In the genomic region with DNA sequence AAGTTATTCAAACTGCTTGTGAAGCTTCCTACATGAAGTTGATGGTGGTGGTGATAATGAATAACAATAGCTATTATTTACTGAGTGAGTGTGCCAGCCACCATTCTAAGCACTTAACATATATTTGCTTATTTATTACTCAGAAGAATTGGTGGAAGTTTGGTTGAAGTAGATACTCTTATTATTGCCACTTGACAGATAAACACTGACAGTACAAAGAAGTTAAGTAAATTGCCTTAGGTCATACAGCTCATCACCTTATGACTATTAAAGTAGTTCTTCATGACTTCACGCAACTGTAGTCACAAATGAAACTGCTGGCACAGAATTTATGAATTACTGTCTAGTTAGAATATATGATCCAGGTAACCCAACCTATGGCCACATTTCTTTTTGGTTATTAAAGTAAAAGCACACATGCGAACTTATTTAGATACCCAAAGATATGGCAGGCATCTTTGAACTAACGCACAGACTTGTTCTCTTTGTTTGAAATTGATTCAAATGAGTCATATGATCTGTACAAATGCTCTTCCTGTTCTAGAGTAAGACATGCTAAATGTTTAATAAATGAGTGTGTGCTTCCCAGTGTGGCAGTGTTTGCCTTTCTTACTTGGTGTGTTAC, we compare ENCODE assay signal across 1 cellular context.
TF ChIP-seq lines count a peak whose summit lies in the region.

No MANE protein-coding gene starts in this region.

TF ChIP-seq in A549, 52 proteins besides CTCF, POLR2A, EP300 and RAD21 (continued from another document):
- TF ChIP-seq HOXB13 (CRISPR knock-in tag; IDR thresholded peaks at IDR 0.05; ENCODE audit: low read depth), result no peak
- TF ChIP-seq RFX5 (IDR thresholded peaks at IDR 0.05), result no peak
- TF ChIP-seq HDAC2 (IDR thresholded peaks at IDR 0.05), result no peak
- no peak for TF ChIP-seq RARB (CRISPR knock-in tag; IDR thresholded peaks at IDR 0.05)
- 0 out of 4 replicates have a peak, but pooled peaks of 1 of the 2 experiments have one; percentile 38 for TF ChIP-seq CEBPB (IDR thresholded peaks at IDR 0.05)
- TF ChIP-seq, protein P1, sequence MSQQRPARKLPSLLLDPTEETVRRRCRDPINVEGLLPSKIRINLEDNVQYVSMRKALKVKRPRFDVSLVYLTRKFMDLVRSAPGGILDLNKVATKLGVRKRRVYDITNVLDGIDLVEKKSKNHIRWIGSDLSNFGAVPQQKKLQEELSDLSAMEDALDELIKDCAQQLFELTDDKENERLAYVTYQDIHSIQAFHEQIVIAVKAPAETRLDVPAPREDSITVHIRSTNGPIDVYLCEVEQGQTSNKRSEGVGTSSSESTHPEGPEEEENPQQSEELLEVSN (IDR thresholded peaks at IDR 0.05; ENCODE audit: borderline replicate concordance, low read depth), result no peak
- TF ChIP-seq, protein P2, sequence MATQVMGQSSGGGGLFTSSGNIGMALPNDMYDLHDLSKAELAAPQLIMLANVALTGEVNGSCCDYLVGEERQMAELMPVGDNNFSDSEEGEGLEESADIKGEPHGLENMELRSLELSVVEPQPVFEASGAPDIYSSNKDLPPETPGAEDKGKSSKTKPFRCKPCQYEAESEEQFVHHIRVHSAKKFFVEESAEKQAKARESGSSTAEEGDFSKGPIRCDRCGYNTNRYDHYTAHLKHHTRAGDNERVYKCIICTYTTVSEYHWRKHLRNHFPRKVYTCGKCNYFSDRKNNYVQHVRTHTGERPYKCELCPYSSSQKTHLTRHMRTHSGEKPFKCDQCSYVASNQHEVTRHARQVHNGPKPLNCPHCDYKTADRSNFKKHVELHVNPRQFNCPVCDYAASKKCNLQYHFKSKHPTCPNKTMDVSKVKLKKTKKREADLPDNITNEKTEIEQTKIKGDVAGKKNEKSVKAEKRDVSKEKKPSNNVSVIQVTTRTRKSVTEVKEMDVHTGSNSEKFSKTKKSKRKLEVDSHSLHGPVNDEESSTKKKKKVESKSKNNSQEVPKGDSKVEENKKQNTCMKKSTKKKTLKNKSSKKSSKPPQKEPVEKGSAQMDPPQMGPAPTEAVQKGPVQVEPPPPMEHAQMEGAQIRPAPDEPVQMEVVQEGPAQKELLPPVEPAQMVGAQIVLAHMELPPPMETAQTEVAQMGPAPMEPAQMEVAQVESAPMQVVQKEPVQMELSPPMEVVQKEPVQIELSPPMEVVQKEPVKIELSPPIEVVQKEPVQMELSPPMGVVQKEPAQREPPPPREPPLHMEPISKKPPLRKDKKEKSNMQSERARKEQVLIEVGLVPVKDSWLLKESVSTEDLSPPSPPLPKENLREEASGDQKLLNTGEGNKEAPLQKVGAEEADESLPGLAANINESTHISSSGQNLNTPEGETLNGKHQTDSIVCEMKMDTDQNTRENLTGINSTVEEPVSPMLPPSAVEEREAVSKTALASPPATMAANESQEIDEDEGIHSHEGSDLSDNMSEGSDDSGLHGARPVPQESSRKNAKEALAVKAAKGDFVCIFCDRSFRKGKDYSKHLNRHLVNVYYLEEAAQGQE (IDR thresholded peaks at IDR 0.05), result no peak
